35 cellular contexts compared by ENCODE assay signal in genomic region chr6:67875877-67876383, GRCh38.
"Had no signal": no experiment of that assay in that cellular context is flagged by ENCODE, and none has a peak within 500 bp of the region (broad histone marks: within the 10 kb centered on the region; RNA-seq: fewer than 3 reads in every experiment).

No MANE protein-coding gene starts in this region.

- FAIRE-seq: colon, RCC 7860, TTC549 had no signal

- H2AFZ ChIP-seq: PC-9 had no signal

- ATAC-seq: activated CD8-positive, alpha-beta memory T cell treated with anti-CD3 and anti-CD28 coated beads, Interleukin-2, amount 10 ng/mL, durations not matched to agents 7 days and 5 days; activated naive CD8-positive, alpha-beta T cell treated with anti-CD3 and anti-CD28 coated beads, Interleukin-2, amount 50 U/mL, for 24 hours; Right ventricle myocardium inferior had no signal

- H3K4me3 ChIP-seq: PC-9, SK-N-MC had no signal

- H3K27ac ChIP-seq: brain microvascular endothelial cell, PC-9, RWPE1, SK-N-MC, WERI-Rb-1 had no signal

- H3K27me3 ChIP-seq: brain microvascular endothelial cell had no signal

- H3K4me2 ChIP-seq: PC-9 had no signal

- DNase-seq: activated CD4-positive, alpha-beta memory T cell treated with anti-CD3 and anti-CD28 coated beads, Interleukin-2, amount 10 ng/mL, durations not matched to agents 7 days and 5 days; activated CD4-positive, alpha-beta T cell treated with anti-CD3 and anti-CD28 coated beads for 1 hour; activated CD4-positive, alpha-beta T cell treated with anti-CD3 and anti-CD28 coated beads for 48 hours; activated CD4-positive, CD25-positive, alpha-beta regulatory T cell; activated CD8-positive, alpha-beta memory T cell treated with anti-CD3 and anti-CD28 coated beads for 24 hours; activated CD8-positive, alpha-beta memory T cell treated with anti-CD3 and anti-CD28 coated beads, Interleukin-2, amount 10 ng/mL, durations not matched to agents 7 days and 5 days; activated CD8-positive, alpha-beta memory T cell treated with anti-CD3 and anti-CD28 coated beads, Interleukin-2, amount 50 U/mL, for 48 hours; activated effector memory CD4-positive, alpha-beta T cell treated with Interleukin-2 at 50 U/mL for 16 hours; activated naive CD4-positive, alpha-beta T cell treated with anti-CD3 and anti-CD28 coated beads, Interleukin-2, amount 10 ng/mL, durations not matched to agents 7 days and 5 days; activated naive CD8-positive, alpha-beta T cell treated with anti-CD3 and anti-CD28 coated beads, Interleukin-2, amount 50 U/mL, for 24 hours; activated T-cell treated with anti-CD3 and anti-CD28 coated beads, Interleukin-2, amount 50 U/mL, for 48 hours; amniotic stem cell; aorta; brain microvascular endothelial cell; central memory CD4-positive, alpha-beta T cell; NCI-H1092 treated with DMSO at 0.1 percent for 48 hours; NCI-H1417; NCI-H146; NCI-H187; NCI-H2029 treated with DMSO at 0.1 percent for 48 hours; NCI-H2107; NCI-H2171; NCI-H510A; NCI-H526; NCI-H748 treated with DMSO at 0.1 percent for 48 hours; NK-92 treated with Interleukin-12 subunit alpha and Interleukin-12 subunit beta, amount 100 ng/mL, for 24 hours; PC-9; SIG-M5; WERI-Rb-1 had no signal

- H3K36me3 ChIP-seq: brain microvascular endothelial cell, WERI-Rb-1 had no signal
